ENCODE assay signal across 14 cellular contexts in genomic region chr2:45612265-45612664, GRCh38. TPM values are rescaled to one million over a fixed set of nuclear protein-coding genes. Genes with fewer than 3 reads are reported as not detected.
DNase-seq lines count a peak whose midpoint lies in the region; ATAC-seq, FAIRE-seq and TF ChIP-seq lines count a peak whose summit lies in the region.
"Had no signal": no experiment of that assay in that cellular context is flagged by ENCODE, and none has a peak within 500 bp of the region (broad histone marks: within the 10 kb centered on the region; RNA-seq: fewer than 3 reads in every experiment).

No MANE protein-coding gene starts in this region.

- FAIRE-seq in GM19239 (lab: Jason Lieb, UNC) = peak; percentile 63

- DNase-seq in GM19239 (ENCODE audit: insufficient read length, low spot score) (no peak), NCI-H128 (lab: John Stamatoyannopoulos, UW; ENCODE audit: unreplicated experiment) (no peak), COLO829 (ENCODE audit: low spot score) (no peak), sciatic nerve (ENCODE audit: low spot score) (no peak)
- no peak for DNase-seq in naive thymus-derived CD8-positive, alpha-beta T cell
- DNase-seq: activated CD4-positive, alpha-beta T cell treated with anti-CD3 and anti-CD28 coated beads for 48 hours; activated naive CD4-positive, alpha-beta T cell treated with anti-CD3 and anti-CD28 coated beads for 36 hours; C1 segment of cervical spinal cord; retina; stimulated activated naive CD8-positive, alpha-beta T cell treated with anti-CD3 and anti-CD28 coated beads, Interleukin-15, Interleukin-2, amounts not matched to agents 100 U/mL and 50 U/mL, for 24 hours had no signal

- H3K4me3 Mint-ChIP-seq in brain = peak overlapping the region; percentile 99 to 100 (median 99)
- H3K4me3 Mint-ChIP-seq in naive thymus-derived CD8-positive, alpha-beta T cell = peak overlapping the region in 3 of 10 donors; percentile 95 to 99 (median 97)

- H3K36me3 Mint-ChIP-seq in brain = no peaks in the 10 kb centered on the region
- H3K36me3 Mint-ChIP-seq in naive thymus-derived CD8-positive, alpha-beta T cell = peaks cover 0 to 2% (median 0%) of the 10 kb centered on the region in 3 donors

- POLR2A ChIA-PET in naive thymus-derived CD8-positive, alpha-beta T cell (lab: Charles Lee) = no interaction called here

- intact Hi-C loops in sciatic nerve (cut with DNase I) = no loop called here

- H3K27me3 ChIP-seq in BLaER1 treated with 17β-estradiol and CSF1 and Interleukin-3, amounts not matched to agents 10 nM and 100 nM = no peaks in the 10 kb centered on the region

- no peak overlapping the region for H3K27ac ChIP-seq in BLaER1 treated with 17β-estradiol and CSF1 and Interleukin-3, amounts not matched to agents 10 nM and 100 nM

- peaks cover 38% of the 10 kb centered on the region for H3K4me1 Mint-ChIP-seq in brain
- peaks cover 14 to 32% (median 26%) of the 10 kb centered on the region in 4 donors for H3K4me1 Mint-ChIP-seq in naive thymus-derived CD8-positive, alpha-beta T cell

- H3K27me3 Mint-ChIP-seq in brain = peaks cover 24% of the 10 kb centered on the region
- no peaks in the 10 kb centered on the region for H3K27me3 Mint-ChIP-seq in naive thymus-derived CD8-positive, alpha-beta T cell

- no peak overlapping the region for H3K4me3 ChIP-seq in BLaER1 treated with 17β-estradiol and CSF1 and Interleukin-3, amounts not matched to agents 10 nM and 100 nM

- no peaks in the 10 kb centered on the region for H3K9me3 Mint-ChIP-seq in brain
- H3K9me3 Mint-ChIP-seq in naive thymus-derived CD8-positive, alpha-beta T cell = no peaks in the 10 kb centered on the region
- H3K9me3 Mint-ChIP-seq: activated naive CD4-positive, alpha-beta T cell treated with anti-CD3 and anti-CD28 coated beads for 36 hours had no signal

- no peaks in the 10 kb centered on the region for H3K36me3 ChIP-seq in BLaER1 treated with 17β-estradiol and CSF1 and Interleukin-3, amounts not matched to agents 10 nM and 100 nM

- H3K27ac Mint-ChIP-seq in brain = peak overlapping the region in 3 of 5 experiments; percentile 26 to 98 (median 98)
- peak overlapping the region in 9 of 10 donors; percentile 92 to 99 (median 97) for H3K27ac Mint-ChIP-seq in naive thymus-derived CD8-positive, alpha-beta T cell

- no peak for TF ChIP-seq CTCF in brain (conservative IDR thresholded peaks at IDR 0.05)

- no peaks in the 10 kb centered on the region for H4K20me1 ChIP-seq in BLaER1 treated with 17β-estradiol and CSF1 and Interleukin-3, amounts not matched to agents 10 nM and 100 nM

- H3K4me1 ChIP-seq in BLaER1 treated with 17β-estradiol and CSF1 and Interleukin-3, amounts not matched to agents 10 nM and 100 nM = peaks cover 12 to 31% (median 26%) of the 10 kb centered on the region in 10 experiments

- H3K4me2 ChIP-seq in BLaER1 treated with 17β-estradiol and CSF1 and Interleukin-3, amounts not matched to agents 10 nM and 100 nM = peak overlapping the region in 8 of 11 experiments; percentile 78 to 91 (median 87); a peak in 14 of 22 replicates

- no peak overlapping the region for H3K9ac ChIP-seq in BLaER1 treated with 17β-estradiol and CSF1 and Interleukin-3, amounts not matched to agents 10 nM and 100 nM

- ATAC-seq in naive thymus-derived CD8-positive, alpha-beta T cell = no peak
- ATAC-seq in GM19467 (IDR thresholded peaks at IDR 0.05; ENCODE audit: unreplicated experiment) (no peak), sciatic nerve (no peak)
- ATAC-seq: SK-N-SH treated with all-trans-retinoic acid at 6 μM for 48 hours; stimulated activated naive CD8-positive, alpha-beta T cell treated with anti-CD3 and anti-CD28 coated beads, Interleukin-15, Interleukin-2, amounts not matched to agents 100 U/mL and 50 U/mL, for 24 hours had no signal

- no peaks in the 10 kb centered on the region for H3K9me3 ChIP-seq in BLaER1 treated with 17β-estradiol and CSF1 and Interleukin-3, amounts not matched to agents 10 nM and 100 nM (replicated peaks in 1 of 11)

RNA-seq across cellular contexts. Expression of gene SRBD1, which starts 1.2 kb away (rescaled TPM):
- 5.9 TPM for polyA plus RNA-seq in brain (ENCODE audit: insufficient read depth, low read depth, low replicate concordance)
- total RNA-seq in naive thymus-derived CD8-positive, alpha-beta T cell = 10 to 100 TPM; 24.5 to 26.3 TPM
- 10 to 100 TPM; 13.2 to 14.5 (median 14.4) TPM for polyA plus RNA-seq in naive thymus-derived CD8-positive, alpha-beta T cell
- 22.5 TPM for total RNA-seq in sciatic nerve

RNA-seq across cellular contexts. Expression of gene PRKCE, which starts 39.2 kb away (rescaled TPM):
- polyA plus RNA-seq in brain (ENCODE audit: insufficient read depth, low read depth, low replicate concordance) = 6.0 TPM
- 10 to 100 TPM; 19.1 to 20.2 TPM for total RNA-seq in naive thymus-derived CD8-positive, alpha-beta T cell
- 1 to 10 TPM; 1.6 to 2.7 (median 2.4) TPM for polyA plus RNA-seq in naive thymus-derived CD8-positive, alpha-beta T cell
- 30.5 TPM for total RNA-seq in sciatic nerve
